ENCODE assay signal across 12 cellular contexts in the genomic region with DNA sequence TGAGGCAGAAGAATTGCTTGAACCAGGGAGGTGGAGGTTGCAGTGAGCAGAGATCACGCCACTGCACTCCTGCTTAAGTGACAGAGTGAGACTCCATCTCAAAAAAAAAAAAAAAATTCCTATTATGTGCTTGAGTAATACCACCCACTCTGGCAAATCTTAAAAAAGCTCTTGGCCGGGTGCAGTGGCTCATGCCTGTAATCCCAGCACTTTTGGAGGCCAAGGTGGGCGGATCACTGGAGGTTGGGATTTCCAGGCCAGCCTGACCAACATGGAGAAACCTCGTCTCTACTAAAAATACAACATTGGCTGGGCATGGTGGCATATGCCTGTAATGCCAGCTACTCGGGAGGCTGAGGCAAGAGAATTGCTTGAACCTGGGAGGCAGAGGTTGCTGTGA. TPM values are rescaled to one million over a fixed set of nuclear protein-coding genes. Genes with fewer than 3 reads are reported as not detected.
"Had no signal": no experiment of that assay in that cellular context is flagged by ENCODE, and none has a peak within 500 bp of the region (broad histone marks: within the 10 kb centered on the region; RNA-seq: fewer than 3 reads in every experiment).

No MANE protein-coding gene starts in this region.

RNA-seq across cellular contexts. Expression of gene CELA3A, which starts 33.4 kb away (rescaled TPM):
- total RNA-seq: activated B cell treated with CpG ODN at 0.5 μM for 24 hours; activated CD4-positive, alpha-beta memory T cell treated with anti-CD3 and anti-CD28 coated beads, Interleukin-2, amount 10 ng/mL, durations not matched to agents 7 days and 5 days; activated CD4-positive, alpha-beta T cell treated with anti-CD3 and anti-CD28 coated beads for 36 hours; activated CD4-positive, alpha-beta T cell treated with anti-CD3 and anti-CD28 coated beads, Interleukin-2, amount 10 ng/mL, durations not matched to agents 24 days and 14 days; activated CD4-positive, alpha-beta T cell treated with anti-CD3 and anti-CD28 coated beads, Interleukin-2, amount 10 ng/mL, durations not matched to agents 7 days and 5 days; activated CD8-positive, alpha-beta memory T cell treated with anti-CD3 and anti-CD28 coated beads for 36 hours; activated CD8-positive, alpha-beta memory T cell treated with anti-CD3 and anti-CD28 coated beads, Interleukin-2, amount 10 ng/mL, durations not matched to agents 7 days and 5 days; activated CD8-positive, alpha-beta T cell treated with anti-CD3 and anti-CD28 coated beads for 36 hours; activated CD8-positive, alpha-beta T cell treated with anti-CD3 and anti-CD28 coated beads, Interleukin-2, amount 10 ng/mL, durations not matched to agents 7 days and 5 days; T-helper 1 cell treated with Interleukin-12 subunit alpha and Interleukin-12 subunit beta and Interleukin-4 antibody, amounts not matched to agents 30 ng/mL and 1 ng/mL, for 36 hours; T-helper 17 cell; T-helper 2 cell treated with Interferon-gamma antibody and Interleukin-4, amounts not matched to agents 100 ng/mL and 5 ng/mL, for 36 hours had no signal

RNA-seq across cellular contexts. Expression of gene CELA3B, which starts 58.0 kb away (rescaled TPM):
- total RNA-seq: activated B cell treated with CpG ODN at 0.5 μM for 24 hours; activated CD4-positive, alpha-beta memory T cell treated with anti-CD3 and anti-CD28 coated beads, Interleukin-2, amount 10 ng/mL, durations not matched to agents 7 days and 5 days; activated CD4-positive, alpha-beta T cell treated with anti-CD3 and anti-CD28 coated beads for 36 hours; activated CD4-positive, alpha-beta T cell treated with anti-CD3 and anti-CD28 coated beads, Interleukin-2, amount 10 ng/mL, durations not matched to agents 24 days and 14 days; activated CD4-positive, alpha-beta T cell treated with anti-CD3 and anti-CD28 coated beads, Interleukin-2, amount 10 ng/mL, durations not matched to agents 7 days and 5 days; activated CD8-positive, alpha-beta memory T cell treated with anti-CD3 and anti-CD28 coated beads for 36 hours; activated CD8-positive, alpha-beta memory T cell treated with anti-CD3 and anti-CD28 coated beads, Interleukin-2, amount 10 ng/mL, durations not matched to agents 7 days and 5 days; activated CD8-positive, alpha-beta T cell treated with anti-CD3 and anti-CD28 coated beads for 36 hours; activated CD8-positive, alpha-beta T cell treated with anti-CD3 and anti-CD28 coated beads, Interleukin-2, amount 10 ng/mL, durations not matched to agents 7 days and 5 days; T-helper 1 cell treated with Interleukin-12 subunit alpha and Interleukin-12 subunit beta and Interleukin-4 antibody, amounts not matched to agents 30 ng/mL and 1 ng/mL, for 36 hours; T-helper 17 cell; T-helper 2 cell treated with Interferon-gamma antibody and Interleukin-4, amounts not matched to agents 100 ng/mL and 5 ng/mL, for 36 hours had no signal
